1 cellular context compared by ENCODE assay signal in the genomic region with DNA sequence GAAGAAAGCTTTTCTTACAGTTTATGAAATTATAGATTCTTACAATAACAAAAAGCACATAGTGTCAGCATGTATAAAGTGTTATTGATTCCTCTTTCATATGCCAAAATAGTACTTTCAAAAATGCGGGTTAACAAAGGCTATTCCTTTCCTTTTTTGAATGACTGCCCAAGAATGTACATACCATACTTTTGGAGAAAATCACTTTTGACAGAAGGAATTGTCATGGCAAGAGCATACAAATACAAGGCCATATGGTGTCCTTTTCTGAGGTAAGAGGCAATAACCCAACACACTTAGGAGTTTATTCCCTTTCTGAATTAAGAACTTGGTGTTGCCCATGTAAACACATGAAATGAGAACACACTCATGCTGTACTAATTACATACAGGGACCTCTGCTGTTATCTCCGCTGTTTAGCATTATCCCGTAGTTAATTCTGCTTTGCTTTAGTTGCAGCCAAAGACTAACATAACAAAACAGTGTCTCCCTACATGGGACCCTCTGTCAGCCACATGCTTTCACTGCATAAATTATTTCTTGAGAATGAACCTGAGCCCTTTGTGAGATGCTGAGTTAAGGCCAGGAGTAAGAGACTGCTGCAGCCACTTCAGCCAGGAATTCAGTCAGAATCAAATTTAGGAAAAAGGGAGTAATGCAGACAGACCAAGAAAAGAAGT.
TF ChIP-seq lines count a peak whose summit lies in the region.

No MANE protein-coding gene starts in this region.

TF ChIP-seq in GM23338, 12 proteins besides CTCF, POLR2A, EP300 and RAD21 (continued from another document):
- TF ChIP-seq, protein P1, sequence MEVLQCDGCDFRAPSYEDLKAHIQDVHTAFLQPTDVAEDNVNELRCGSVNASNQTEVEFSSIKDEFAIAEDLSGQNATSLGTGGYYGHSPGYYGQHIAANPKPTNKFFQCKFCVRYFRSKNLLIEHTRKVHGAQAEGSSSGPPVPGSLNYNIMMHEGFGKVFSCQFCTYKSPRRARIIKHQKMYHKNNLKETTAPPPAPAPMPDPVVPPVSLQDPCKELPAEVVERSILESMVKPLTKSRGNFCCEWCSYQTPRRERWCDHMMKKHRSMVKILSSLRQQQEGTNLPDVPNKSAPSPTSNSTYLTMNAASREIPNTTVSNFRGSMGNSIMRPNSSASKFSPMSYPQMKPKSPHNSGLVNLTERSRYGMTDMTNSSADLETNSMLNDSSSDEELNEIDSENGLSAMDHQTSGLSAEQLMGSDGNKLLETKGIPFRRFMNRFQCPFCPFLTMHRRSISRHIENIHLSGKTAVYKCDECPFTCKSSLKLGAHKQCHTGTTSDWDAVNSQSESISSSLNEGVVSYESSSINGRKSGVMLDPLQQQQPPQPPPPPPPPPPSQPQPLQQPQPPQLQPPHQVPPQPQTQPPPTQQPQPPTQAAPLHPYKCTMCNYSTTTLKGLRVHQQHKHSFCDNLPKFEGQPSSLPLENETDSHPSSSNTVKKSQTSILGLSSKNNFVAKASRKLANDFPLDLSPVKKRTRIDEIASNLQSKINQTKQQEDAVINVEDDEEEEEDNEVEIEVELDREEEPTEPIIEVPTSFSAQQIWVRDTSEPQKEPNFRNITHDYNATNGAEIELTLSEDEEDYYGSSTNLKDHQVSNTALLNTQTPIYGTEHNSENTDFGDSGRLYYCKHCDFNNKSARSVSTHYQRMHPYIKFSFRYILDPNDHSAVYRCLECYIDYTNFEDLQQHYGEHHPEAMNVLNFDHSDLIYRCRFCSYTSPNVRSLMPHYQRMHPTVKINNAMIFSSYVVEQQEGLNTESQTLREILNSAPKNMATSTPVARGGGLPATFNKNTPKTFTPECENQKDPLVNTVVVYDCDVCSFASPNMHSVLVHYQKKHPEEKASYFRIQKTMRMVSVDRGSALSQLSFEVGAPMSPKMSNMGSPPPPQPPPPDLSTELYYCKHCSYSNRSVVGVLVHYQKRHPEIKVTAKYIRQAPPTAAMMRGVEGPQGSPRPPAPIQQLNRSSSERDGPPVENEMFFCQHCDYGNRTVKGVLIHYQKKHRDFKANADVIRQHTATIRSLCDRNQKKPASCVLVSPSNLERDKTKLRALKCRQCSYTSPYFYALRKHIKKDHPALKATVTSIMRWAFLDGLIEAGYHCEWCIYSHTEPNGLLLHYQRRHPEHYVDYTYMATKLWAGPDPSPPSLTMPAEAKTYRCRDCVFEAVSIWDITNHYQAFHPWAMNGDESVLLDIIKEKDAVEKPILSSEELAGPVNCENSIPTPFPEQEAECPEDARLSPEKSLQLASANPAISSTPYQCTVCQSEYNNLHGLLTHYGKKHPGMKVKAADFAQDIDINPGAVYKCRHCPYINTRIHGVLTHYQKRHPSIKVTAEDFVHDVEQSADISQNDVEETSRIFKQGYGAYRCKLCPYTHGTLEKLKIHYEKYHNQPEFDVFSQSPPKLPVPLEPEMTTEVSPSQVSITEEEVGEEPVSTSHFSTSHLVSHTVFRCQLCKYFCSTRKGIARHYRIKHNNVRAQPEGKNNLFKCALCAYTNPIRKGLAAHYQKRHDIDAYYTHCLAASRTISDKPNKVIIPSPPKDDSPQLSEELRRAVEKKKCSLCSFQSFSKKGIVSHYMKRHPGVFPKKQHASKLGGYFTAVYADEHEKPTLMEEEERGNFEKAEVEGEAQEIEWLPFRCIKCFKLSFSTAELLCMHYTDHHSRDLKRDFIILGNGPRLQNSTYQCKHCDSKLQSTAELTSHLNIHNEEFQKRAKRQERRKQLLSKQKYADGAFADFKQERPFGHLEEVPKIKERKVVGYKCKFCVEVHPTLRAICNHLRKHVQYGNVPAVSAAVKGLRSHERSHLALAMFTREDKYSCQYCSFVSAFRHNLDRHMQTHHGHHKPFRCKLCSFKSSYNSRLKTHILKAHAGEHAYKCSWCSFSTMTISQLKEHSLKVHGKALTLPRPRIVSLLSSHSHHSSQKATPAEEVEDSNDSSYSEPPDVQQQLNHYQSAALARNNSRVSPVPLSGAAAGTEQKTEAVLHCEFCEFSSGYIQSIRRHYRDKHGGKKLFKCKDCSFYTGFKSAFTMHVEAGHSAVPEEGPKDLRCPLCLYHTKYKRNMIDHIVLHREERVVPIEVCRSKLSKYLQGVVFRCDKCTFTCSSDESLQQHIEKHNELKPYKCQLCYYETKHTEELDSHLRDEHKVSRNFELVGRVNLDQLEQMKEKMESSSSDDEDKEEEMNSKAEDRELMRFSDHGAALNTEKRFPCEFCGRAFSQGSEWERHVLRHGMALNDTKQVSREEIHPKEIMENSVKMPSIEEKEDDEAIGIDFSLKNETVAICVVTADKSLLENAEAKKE (CRISPR knock-in tag; IDR thresholded peaks at IDR 0.05): no peak
